In the genomic region with DNA sequence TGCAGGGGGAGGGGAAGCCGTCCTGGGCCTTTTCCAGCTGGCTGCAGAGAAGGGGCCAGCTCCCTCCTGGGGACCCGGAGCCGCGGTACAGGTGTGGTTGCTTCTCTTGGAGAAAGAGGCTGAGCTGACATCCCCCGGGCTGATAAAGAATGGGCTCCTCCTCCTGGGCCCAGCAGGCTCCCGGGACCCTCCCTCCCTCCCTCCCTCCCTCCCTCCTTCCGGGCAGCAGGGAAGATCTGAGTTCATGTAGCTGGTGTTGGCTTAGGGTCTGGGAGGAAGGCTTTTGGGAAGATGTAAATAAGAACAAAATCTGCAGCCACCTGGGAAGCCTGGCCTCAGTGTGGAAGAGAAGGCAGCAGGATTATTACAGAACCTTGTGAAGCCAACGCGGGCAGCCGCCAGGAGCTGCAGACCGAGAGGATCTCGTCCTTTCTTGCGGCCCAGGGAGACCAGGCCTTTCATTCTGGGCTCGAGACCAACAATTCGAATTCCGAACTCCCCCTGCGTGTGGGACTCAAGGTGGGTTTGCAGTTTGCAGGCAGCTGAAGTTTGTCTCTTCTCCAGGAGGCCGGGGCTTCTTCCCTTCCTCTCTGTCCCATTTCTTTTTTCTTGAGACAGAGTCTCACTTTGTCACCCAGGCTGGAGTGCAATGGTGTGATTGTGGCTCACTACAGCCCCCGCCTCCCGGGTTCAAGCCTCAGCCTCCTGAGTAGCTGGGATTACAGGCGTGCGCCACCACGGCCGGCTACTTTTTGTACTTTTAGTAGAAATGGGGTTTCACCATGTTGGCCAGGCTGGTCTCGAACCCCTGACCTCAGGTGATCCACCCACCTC, we compare ENCODE assay signal across 8 cellular contexts. TPM values are rescaled to one million over a fixed set of nuclear protein-coding genes. Genes with fewer than 3 reads are reported as not detected.
A peak's percentile ranks its signal among the peaks of the same experiment; 100 is the strongest.
DNase-seq lines count a peak whose midpoint lies in the region; ATAC-seq and TF ChIP-seq lines count a peak whose summit lies in the region.

A gene with protein sequence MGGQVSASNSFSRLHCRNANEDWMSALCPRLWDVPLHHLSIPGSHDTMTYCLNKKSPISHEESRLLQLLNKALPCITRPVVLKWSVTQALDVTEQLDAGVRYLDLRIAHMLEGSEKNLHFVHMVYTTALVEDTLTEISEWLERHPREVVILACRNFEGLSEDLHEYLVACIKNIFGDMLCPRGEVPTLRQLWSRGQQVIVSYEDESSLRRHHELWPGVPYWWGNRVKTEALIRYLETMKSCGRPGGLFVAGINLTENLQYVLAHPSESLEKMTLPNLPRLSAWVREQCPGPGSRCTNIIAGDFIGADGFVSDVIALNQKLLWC (plus strand): TSS at position 216 of the 834 bp plus-strand sequence. CDS start 2,807 bp downstream, outside the sequence.

- no peak for TF ChIP-seq CTCF in GM12864 (IDR thresholded peaks at IDR 0.05; ENCODE audit: low read depth, low read length, missing control alignments)
- TF ChIP-seq CTCF in dorsolateral prefrontal cortex (IDR thresholded peaks at IDR 0.05 in 54 of 56, conservative IDR thresholded peaks at IDR 0.05 in 2 of 56; ENCODE audit: low read depth in 1 of 56, partially characterized antibody in 56 of 56) = no peak
- TF ChIP-seq CTCF in lung (IDR thresholded peaks at IDR 0.05; ENCODE audit: control extremely low read depth, extremely low read depth) = no peak
- TF ChIP-seq CTCF in uterus (IDR thresholded peaks at IDR 0.05) = no peak

- H3K4me1 ChIP-seq in lung (ENCODE audit: control insufficient read depth in 2 of 2, insufficient read depth in 2 of 2, low read length in 2 of 2) (peaks cover 0 to 5% of the 10 kb centered on the region in 2 donors), uterus (peaks cover 0 to 2% of the 10 kb centered on the region in 2 donors)

- H3K27me3 ChIP-seq in dorsolateral prefrontal cortex = peaks cover 0 to 18% (median 2%) of the 10 kb centered on the region in 45 donors
- no peaks in the 10 kb centered on the region for H3K27me3 ChIP-seq in lung (ENCODE audit: control insufficient read depth, insufficient read depth)
- H3K27me3 ChIP-seq in uterus = peaks cover 0 to 5% of the 10 kb centered on the region in 2 donors

- WGBS in lung, 2 donors = 35 to 47% methylated on average over 23 to 25 of the region's 25 CpGs

- H3K9me3 ChIP-seq in lung (ENCODE audit: control insufficient read depth in 2 of 2, insufficient read depth in 1 of 2, low read length in 1 of 2) = no peaks in the 10 kb centered on the region
- no peaks in the 10 kb centered on the region for H3K9me3 ChIP-seq in uterus

- peaks cover 0 to 8% of the 10 kb centered on the region in 2 donors for H3K36me3 ChIP-seq in lung (ENCODE audit: control insufficient read depth in 2 of 2, insufficient read depth in 2 of 2, low read length in 2 of 2)
- no peaks in the 10 kb centered on the region for H3K36me3 ChIP-seq in uterus

- peak within 1 kb of the TSS; percentile 48 for H3K4me3 ChIP-seq in GM12864 (ENCODE audit: low read depth, low read length)
- H3K4me3 ChIP-seq in dorsolateral prefrontal cortex = peak within 1 kb of the TSS in 53 of 59 donors; percentile 7 to 73 (median 41)
- no peak within 1 kb of the TSS for H3K4me3 ChIP-seq in lung
- H3K4me3 ChIP-seq in uterus = peak within 1 kb of the TSS; percentile 4 to 28

- H3K27ac ChIP-seq in dorsolateral prefrontal cortex (peak within 1 kb of the TSS in 23 of 59 donors; percentile 11 to 88 (median 52)), lung (ENCODE audit: low read depth in 1 of 2, low read length in 1 of 2) (no peak within 1 kb of the TSS), uterus (peak within 1 kb of the TSS in 1 of 2 donors; percentile 45)

- DNase-seq in GM12864 (ENCODE audit: low read depth) (no peak), M059J (ENCODE audit: low read depth) (peak; percentile 56), dorsolateral prefrontal cortex (peak in 5 of 10 donors; percentile 14 to 37 (median 32)), lung (ENCODE audit: low spot score) (no peak), uterus (peak in 1 of 2 donors; percentile 25), COR-L47 (lab: John Stamatoyannopoulos, UW) (no peak)

- no peak for ATAC-seq in lung (ENCODE audit: insufficient read depth, low FRiP score)
- ATAC-seq in GM19452 (IDR thresholded peaks at IDR 0.05; ENCODE audit: unreplicated experiment) = no peak
- ATAC-seq in GM21381 (IDR thresholded peaks at IDR 0.05; ENCODE audit: unreplicated experiment) = no peak

- no peak for TF ChIP-seq POLR2A in uterus (IDR thresholded peaks at IDR 0.05)

- intact Hi-C loops in dorsolateral prefrontal cortex (cut with DNase I) = loop anchor here in 1 of 2 donors (5.0 kb wide), 1 partner anchor 36 kb away; a partner anchor contains a TSS
- intact Hi-C loops in uterus (cut with DNase I; ENCODE audit: low total_unique reads) = loop anchor here (10.0 kb wide), 1 partner anchor 103 kb away; a partner anchor contains a TSS

RNA-seq across cellular contexts. Expression of the gene that starts here (rescaled TPM):
- total RNA-seq in M059J (2014; rRNA removed; shearing (Covaris generic)) = 3.4 and 14.0 TPM in 2 replicates
- total RNA-seq in dorsolateral prefrontal cortex = 10 to 100 TPM; 10.6 to 91.2 (median 27.8) TPM
- total RNA-seq in lung = 10 to 100 TPM; 22.2 to 34.2 TPM
- polyA plus RNA-seq in lung = 10 to 100 TPM; 13.4 to 41.5 TPM
- 10 to 100 TPM in 2 of 4 donors, 1 to 10 TPM in 2; 2.8 to 19.5 (median 8.1) TPM for total RNA-seq in uterus
